26 cellular contexts compared by ENCODE assay signal in the genomic region with DNA sequence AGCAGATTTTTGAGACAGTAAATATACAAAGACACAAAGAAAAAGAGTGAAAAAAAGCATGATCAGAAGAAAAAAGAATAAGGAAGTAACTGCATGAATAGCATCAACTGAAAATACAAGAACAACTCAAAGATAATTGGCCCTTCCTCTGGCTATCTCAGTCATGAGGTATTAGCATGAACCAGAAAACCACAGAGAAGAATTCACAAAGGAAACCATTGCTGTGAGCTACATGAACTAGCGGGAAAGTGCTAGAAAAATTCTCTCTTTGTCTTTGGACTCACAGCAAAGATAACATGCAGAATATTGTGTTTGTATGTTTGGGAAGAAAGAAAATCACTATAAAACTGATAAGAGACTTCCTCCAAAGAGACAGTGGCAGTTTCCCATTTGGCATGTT.
"Had no signal": no experiment of that assay in that cellular context is flagged by ENCODE, and none has a peak within 500 bp of the region (broad histone marks: within the 10 kb centered on the region; RNA-seq: fewer than 3 reads in every experiment).

No MANE protein-coding gene starts in this region.

- H3K4me3 ChIP-seq: breast epithelium, hepatocyte, left lung, lung, upper lobe of right lung had no signal

- H3K27ac ChIP-seq: breast epithelium, hepatocyte, left lung, parathyroid adenoma, upper lobe of right lung had no signal

- H3K27me3 ChIP-seq: breast epithelium, hepatocyte, left lung, upper lobe of right lung had no signal

- H3K4me1 ChIP-seq: breast epithelium, left lung, parathyroid adenoma, upper lobe of right lung had no signal

- DNase-seq: activated CD4-positive, alpha-beta T cell treated with anti-CD3 and anti-CD28 coated beads for 4 hours; activated CD4-positive, alpha-beta T cell treated with anti-CD3 and anti-CD28 coated beads, Interleukin-2, amount 50 U/mL, for 48 hours; activated CD4-positive, CD25-positive, alpha-beta regulatory T cell; activated naive CD4-positive, alpha-beta T cell treated with Interleukin-2 at 50 U/mL for 16 hours; activated naive CD8-positive, alpha-beta T cell treated with anti-CD3 and anti-CD28 coated beads for 36 hours; activated T-cell treated with anti-CD3 and anti-CD28 coated beads, Interleukin-2, amount 50 U/mL, for 48 hours; effector memory CD4-positive, alpha-beta T cell; glutamatergic neuron; left lung; naive thymus-derived CD8-positive, alpha-beta T cell; nucleus accumbens; retina; stimulated activated CD4-positive, alpha-beta T cell treated with anti-CD3 and anti-CD28 coated beads, Interleukin-2, amount 100 ng/mL, for 48 hours; stimulated activated naive CD4-positive, alpha-beta T cell; T-helper 17 cell; upper lobe of right lung had no signal

- H3K36me3 ChIP-seq: breast epithelium, left lung, upper lobe of right lung had no signal

- H3K27me3 Mint-ChIP-seq: activated naive CD8-positive, alpha-beta T cell treated with anti-CD3 and anti-CD28 coated beads for 36 hours; central memory CD8-positive, alpha-beta T cell; naive thymus-derived CD8-positive, alpha-beta T cell; T-helper 17 cell had no signal

- H3K9me3 ChIP-seq: breast epithelium, left lung, upper lobe of right lung had no signal

- H3K4me3 Mint-ChIP-seq: activated naive CD8-positive, alpha-beta T cell treated with anti-CD3 and anti-CD28 coated beads for 36 hours; central memory CD8-positive, alpha-beta T cell; naive thymus-derived CD8-positive, alpha-beta T cell; T-helper 17 cell had no signal

- ATAC-seq: esophagus mucosa; left lung; naive thymus-derived CD8-positive, alpha-beta T cell; T-helper 17 cell; upper lobe of right lung had no signal

- FAIRE-seq: astrocyte, colon, frontal cortex had no signal

- H3K27ac Mint-ChIP-seq: activated naive CD8-positive, alpha-beta T cell treated with anti-CD3 and anti-CD28 coated beads for 36 hours; naive thymus-derived CD8-positive, alpha-beta T cell; T-helper 17 cell had no signal

- H3K9me3 Mint-ChIP-seq: activated naive CD8-positive, alpha-beta T cell treated with anti-CD3 and anti-CD28 coated beads for 36 hours; immature natural killer cell had no signal

- H3K4me1 Mint-ChIP-seq: activated naive CD8-positive, alpha-beta T cell treated with anti-CD3 and anti-CD28 coated beads for 36 hours; central memory CD8-positive, alpha-beta T cell; naive thymus-derived CD8-positive, alpha-beta T cell; T-helper 17 cell had no signal

- H2AFZ ChIP-seq: hepatocyte, parathyroid adenoma had no signal

- H3K36me3 Mint-ChIP-seq: activated naive CD8-positive, alpha-beta T cell treated with anti-CD3 and anti-CD28 coated beads for 36 hours; immature natural killer cell; naive thymus-derived CD8-positive, alpha-beta T cell had no signal

- H3K4me2 ChIP-seq: hepatocyte had no signal

- H3K9ac ChIP-seq: parathyroid adenoma had no signal

- H3K79me2 ChIP-seq: hepatocyte, parathyroid adenoma had no signal
